9 cellular contexts compared by ENCODE assay signal in genomic region chr21:46661211-46661625, GRCh38. TPM values are rescaled to one million over a fixed set of nuclear protein-coding genes. Genes with fewer than 3 reads are reported as not detected.
A peak's percentile ranks its signal among the peaks of the same experiment; 100 is the strongest.
DNase-seq lines count a peak whose midpoint lies in the region; ATAC-seq, FAIRE-seq and TF ChIP-seq lines count a peak whose summit lies in the region.
"Had no signal": no experiment of that assay in that cellular context is flagged by ENCODE, and none has a peak within 500 bp of the region (broad histone marks: within the 10 kb centered on the region; RNA-seq: fewer than 3 reads in every experiment).

No MANE protein-coding gene starts in this region.

- peak overlapping the region; percentile 6 to 64 (median 47) for H3K4me3 Mint-ChIP-seq in immature natural killer cell
- H3K4me3 Mint-ChIP-seq: T-helper 1 cell treated with Interleukin-12 subunit alpha and Interleukin-12 subunit beta and Interleukin-4 antibody, amounts not matched to agents 30 μg/mL and 1 μg/mL, for 36 hours had no signal

- H3K36me3 ChIP-seq in bronchial epithelial cell (ENCODE audit: control insufficient read depth, insufficient read depth, low read length) = peaks cover 7% of the 10 kb centered on the region
- peaks cover 0 to 100% (median 53%) of the 10 kb centered on the region in 6 donors for H3K36me3 ChIP-seq in spleen

- WGBS in spleen, 5 donors = 32 to 70% (median 48%) methylated on average over 29 of the region's 29 CpGs

- H3K4me3 ChIP-seq in GM08714 (ENCODE audit: low read length) (peak overlapping the region; percentile 31; the same call in 1 of the 2 replicates), bronchial epithelial cell (ENCODE audit: low read depth, low read length) (no peak overlapping the region), spleen (peak overlapping the region in 4 of 8 donors; percentile 2 to 46 (median 22))

- H3K27me3 ChIP-seq in bronchial epithelial cell (ENCODE audit: control insufficient read depth, insufficient read depth, low read length) (no peaks in the 10 kb centered on the region), spleen (replicated peaks in 1 of 7) (no peaks in the 10 kb centered on the region)

- H3K4me1 ChIP-seq in spleen = peaks cover 0 to 13% (median 0%) of the 10 kb centered on the region in 6 donors

- H3K4me1 Mint-ChIP-seq in immature natural killer cell = peaks cover 15 to 57% of the 10 kb centered on the region in 2 donors

- H3K9me3 Mint-ChIP-seq in immature natural killer cell = peaks cover 0 to 2% (median 0%) of the 10 kb centered on the region in 6 donors

- TF ChIP-seq CTCF in RWPE1 (conservative IDR thresholded peaks at IDR 0.05; ENCODE audit: low read depth) (peak; percentile 96), bronchial epithelial cell (IDR thresholded peaks at IDR 0.05; ENCODE audit: insufficient read depth, low read length, severe bottlenecking) (peak; percentile 70), spleen (IDR thresholded peaks at IDR 0.05 in 8 of 11, conservative IDR thresholded peaks at IDR 0.05 in 3 of 11) (peak in 10 of 11 experiments; percentile 6 to 76 (median 58))

- intact Hi-C loops in spleen (cut with DNase I; ENCODE audit: low total_unique reads) = no loop called here

- ATAC-seq in GM19452 (IDR thresholded peaks at IDR 0.05; ENCODE audit: unreplicated experiment) (no peak), HG03565 (IDR thresholded peaks at IDR 0.05; ENCODE audit: unreplicated experiment) (no peak)

- peaks cover 0 to 9% (median 3%) of the 10 kb centered on the region in 8 donors for H3K9me3 ChIP-seq in spleen

- no peaks in the 10 kb centered on the region for H3K27me3 Mint-ChIP-seq in immature natural killer cell (ENCODE audit: low read depth in 3 of 3)

- peaks cover 26 to 52% (median 31%) of the 10 kb centered on the region in 3 donors for H3K36me3 Mint-ChIP-seq in immature natural killer cell

- CTCF ChIA-PET in RWPE1 (lab: Yijun Ruan, JAX) = interaction anchor here (0.6 to 0.8 kb wide), 7 partner anchors 9 to 220 kb away, joined by 3 to 7 read pairs (median 4); no protein-coding TSS in a partner anchor

- POLR2A ChIA-PET in RWPE1 (lab: Yijun Ruan, JAX; ENCODE audit: low non-redundant PET) = no interaction called here

- no peak for TF ChIP-seq POLR2A in spleen (IDR thresholded peaks at IDR 0.05)

- peak overlapping the region in 3 of 6 donors; percentile 39 to 79 (median 74) for H3K27ac Mint-ChIP-seq in immature natural killer cell
- H3K27ac Mint-ChIP-seq: T-helper 1 cell treated with Interleukin-12 subunit alpha and Interleukin-12 subunit beta and Interleukin-4 antibody, amounts not matched to agents 30 μg/mL and 1 μg/mL, for 36 hours had no signal

- H3K27ac ChIP-seq in RWPE1 = peak overlapping the region; percentile 76
- H3K27ac ChIP-seq in spleen = peak overlapping the region in 5 of 8 donors; percentile 7 to 61 (median 46)

- no peak for FAIRE-seq in bronchial epithelial cell (lab: Jason Lieb, UNC)

- DNase-seq in RWPE1 (ENCODE audit: low spot score) (peak; percentile 83), bronchial epithelial cell (ENCODE audit: low read depth) (peak; percentile 21), immature natural killer cell (peak in 2 of 3 donors; percentile 55 to 59), spleen (no peak), NCI-H1105 treated with DMSO at 0.1 percent for 48 hours (lab: John Stamatoyannopoulos, UW) (no peak)

RNA-seq across cellular contexts. Expression of gene PRMT2, which starts 25.7 kb away (rescaled TPM):
- 112 and 154 TPM in 2 replicates for total RNA-seq in bronchial epithelial cell
- 100 to 1,000 TPM; 386 to 451 (median 444) TPM for polyA plus RNA-seq in immature natural killer cell
- 100 to 1,000 TPM in 6 of 7 donors, 10 to 100 TPM in 1; 92.4 to 129 (median 115) TPM for total RNA-seq in spleen
- polyA plus RNA-seq in spleen = 10 to 100 TPM; 57.8 to 75.5 (median 58.1) TPM

RNA-seq across cellular contexts. Expression of gene S100B, which starts 56.3 kb away (rescaled TPM):
- not detected in 2 replicates for total RNA-seq in bronchial epithelial cell
- 100 to 1,000 TPM in 1 of 3 donors, 10 to 100 TPM in 2; 12.6 to 138 (median 67.6) TPM for polyA plus RNA-seq in immature natural killer cell
- total RNA-seq in spleen = 10 to 100 TPM; 10.9 to 45.7 (median 21.8) TPM
- 10 to 100 TPM in 2 of 3 donors, 1 to 10 TPM in 1; 9.7 to 46.0 (median 14.2) TPM for polyA plus RNA-seq in spleen

Comparison
In these comparisons a context has a peak if more than half of its experiments do, and no peak if none do; other contexts are left out.
1. DNase-seq: peak in RWPE1 (single experiment), bronchial epithelial cell (single experiment) and immature natural killer cell (2 of 3); none in spleen (single experiment) and NCI-H1105 treated with DMSO at 0.1 percent for 48 hours (single experiment).
2. RNA of gene S100B, which starts 56.3 kb away (total RNA-seq): 10.9 to 45.7 TPM in spleen; not detected in bronchial epithelial cell; every median in the first group is over 10 times any median in the second.
3. Peak in every context shown above with its lines, with median percentiles within 50 percentile points of each other: CTCF ChIP-seq.